9 cellular contexts compared by ENCODE assay signal in the genomic region with DNA sequence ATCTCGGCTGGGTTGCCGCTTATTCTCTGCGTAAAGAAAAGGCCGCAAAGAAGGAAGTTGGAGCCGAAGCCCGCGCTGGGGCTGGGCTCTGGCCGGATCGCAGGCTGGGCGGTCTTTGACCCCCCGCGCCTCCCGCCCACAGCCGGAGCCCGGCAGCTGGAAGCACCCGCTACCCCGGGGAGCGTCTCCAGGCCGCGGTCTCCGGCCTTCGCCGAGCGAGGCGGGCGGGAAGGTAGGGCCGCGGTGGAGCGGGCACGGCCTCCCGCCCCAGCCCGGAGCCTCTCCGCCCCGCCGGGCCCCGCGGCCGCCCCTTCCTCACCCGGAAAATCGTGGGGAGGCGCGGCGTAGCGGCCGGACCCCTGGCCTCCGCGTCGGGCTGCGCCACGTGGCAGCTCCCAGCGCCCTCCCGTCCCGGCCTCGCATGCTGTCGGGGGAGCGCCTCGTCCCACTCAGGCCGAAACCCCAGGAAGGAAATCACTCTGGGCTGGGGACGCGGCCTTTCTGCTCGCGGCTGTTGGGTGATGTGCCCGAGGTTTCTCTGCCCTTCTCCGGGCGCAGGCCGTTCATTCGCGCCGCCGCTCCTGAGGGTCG. TPM values are rescaled to one million over a fixed set of nuclear protein-coding genes. Genes with fewer than 3 reads are reported as not detected.
DNase-seq lines count a peak whose midpoint lies in the region; ATAC-seq, FAIRE-seq and TF ChIP-seq lines count a peak whose summit lies in the region.
"Had no signal": no experiment of that assay in that cellular context is flagged by ENCODE, and none has a peak within 500 bp of the region (broad histone marks: within the 10 kb centered on the region; RNA-seq: fewer than 3 reads in every experiment).

No MANE protein-coding gene starts in this region.

- intact Hi-C loops in HepG2 (cut with micrococcal nuclease; ENCODE audit: unreplicated experiment), result no loop called here

- H3K27ac Mint-ChIP-seq in activated naive CD4-positive, alpha-beta T cell treated with anti-CD3 and anti-CD28 coated beads, Interleukin-2, amount 50 U/mL, for 24 hours, result no peak overlapping the region
- H3K27ac Mint-ChIP-seq in activated naive CD4-positive, alpha-beta T cell treated with anti-CD3 and anti-CD28 coated beads, Interleukin-2, amount 10 ng/mL, durations not matched to agents 7 days and 5 days, result no peak overlapping the region
- H3K27ac Mint-ChIP-seq in brain, result no peak overlapping the region
- H3K27ac Mint-ChIP-seq: CD4-positive, CD25-positive, alpha-beta regulatory T cell had no signal

- H3K9me3 ChIP-seq in HepG2 (ENCODE audit: low read length) (no peaks in the 10 kb centered on the region), thoracic aorta (no peaks in the 10 kb centered on the region)

- peak overlapping the region; percentile 44 to 71 (median 60) for H3K4me3 ChIP-seq in HepG2 (replicated peaks in 1 of 3; ENCODE audit: insufficient read depth in 1 of 3, low read depth in 2 of 3, low read length in 3 of 3)
- H3K4me3 ChIP-seq in thoracic aorta, result peak overlapping the region; percentile 67

- no peak for TF ChIP-seq RAD21 in HepG2 (CRISPR knock-in tag; IDR thresholded peaks at IDR 0.05)

- 4% methylated on average over 18 of the region's 71 CpGs for WGBS in HepG2 (ENCODE audit: low lambda C conversion rate)

- no peaks in the 10 kb centered on the region for H3K79me2 ChIP-seq in HepG2 (ENCODE audit: insufficient read depth, low read length)

- peak overlapping the region; percentile 11 for H3K4me3 Mint-ChIP-seq in activated naive CD4-positive, alpha-beta T cell treated with anti-CD3 and anti-CD28 coated beads, Interleukin-2, amount 50 U/mL, for 24 hours
- no peak overlapping the region for H3K4me3 Mint-ChIP-seq in activated naive CD4-positive, alpha-beta T cell treated with anti-CD3 and anti-CD28 coated beads, Interleukin-2, amount 10 ng/mL, durations not matched to agents 7 days and 5 days
- peak overlapping the region; percentile 39 to 75 (median 64) for H3K4me3 Mint-ChIP-seq in brain

- H3K9ac ChIP-seq in HepG2 (ENCODE audit: insufficient read depth, low read depth, low read length), result peak overlapping the region; percentile 36; the same call in 1 of the 2 replicates

- H3K9me3 Mint-ChIP-seq in activated naive CD4-positive, alpha-beta T cell treated with anti-CD3 and anti-CD28 coated beads, Interleukin-2, amount 50 U/mL, for 24 hours, result peaks cover 6% of the 10 kb centered on the region
- no peaks in the 10 kb centered on the region for H3K9me3 Mint-ChIP-seq in activated naive CD4-positive, alpha-beta T cell treated with anti-CD3 and anti-CD28 coated beads, Interleukin-2, amount 10 ng/mL, durations not matched to agents 7 days and 5 days
- peaks cover 0 to 8% (median 5%) of the 10 kb centered on the region in 5 experiments for H3K9me3 Mint-ChIP-seq in brain

- no peak overlapping the region for H3K27ac ChIP-seq in HepG2 (ENCODE audit: extremely low read length, insufficient read depth, low read length)
- H3K27ac ChIP-seq in thoracic aorta, result peak overlapping the region; percentile 72 to 76

- H3K36me3 Mint-ChIP-seq in activated naive CD4-positive, alpha-beta T cell treated with anti-CD3 and anti-CD28 coated beads, Interleukin-2, amount 50 U/mL, for 24 hours, result no peaks in the 10 kb centered on the region
- H3K36me3 Mint-ChIP-seq in activated naive CD4-positive, alpha-beta T cell treated with anti-CD3 and anti-CD28 coated beads, Interleukin-2, amount 10 ng/mL, durations not matched to agents 7 days and 5 days, result peaks cover 3% of the 10 kb centered on the region
- H3K36me3 Mint-ChIP-seq in brain, result no peaks in the 10 kb centered on the region
- H3K36me3 Mint-ChIP-seq: CD4-positive, CD25-positive, alpha-beta regulatory T cell had no signal

- in situ Hi-C loops in HepG2 (cut with HindIII; ENCODE audit: extremely low pct_ligation_motif_present, low pct_unique_long_range_greater_than_20kb), result no loop called here

- no peaks in the 10 kb centered on the region for H3K36me3 ChIP-seq in HepG2 (replicated peaks in 1 of 2; ENCODE audit: control insufficient read depth in 1 of 2, insufficient read depth in 2 of 2, low read length in 2 of 2)
- H3K36me3 ChIP-seq in thoracic aorta, result no peaks in the 10 kb centered on the region

- no peak overlapping the region for H2AFZ ChIP-seq in HepG2 (ENCODE audit: low read length)

- POLR2A ChIA-PET in HepG2 (lab: Yijun Ruan, JAX), result no interaction called here

- FAIRE-seq in HepG2 (lab: Jason Lieb, UNC), result no peak

- TF ChIP-seq EP300 in HepG2 (IDR thresholded peaks at IDR 0.05; ENCODE audit: low read depth in 2 of 2, low read length in 2 of 2) (no peak), HepG2 (CRISPR knock-in tag; IDR thresholded peaks at IDR 0.05; ENCODE audit: borderline replicate concordance) (no peak)

- CTCF ChIA-PET in activated naive CD4-positive, alpha-beta T cell treated with anti-CD3 and anti-CD28 coated beads, Interleukin-2, amount 10 ng/mL, durations not matched to agents 7 days and 5 days (lab: Charles Lee), result no interaction called here
- CTCF ChIA-PET in HepG2 (lab: Yijun Ruan, JAX; ENCODE audit: low intra/inter-chr PET ratio, low total read pairs), result no interaction called here

- H3K27me3 ChIP-seq in HepG2 (ENCODE audit: control insufficient read depth in 1 of 2, insufficient read depth in 2 of 2, low read length in 2 of 2), result peaks cover 5 to 64% of the 10 kb centered on the region in 2 experiments
- peaks cover 20% of the 10 kb centered on the region for H3K27me3 ChIP-seq in thoracic aorta (replicated peaks; ENCODE audit: insufficient read depth)

- H3K27me3 Mint-ChIP-seq in activated naive CD4-positive, alpha-beta T cell treated with anti-CD3 and anti-CD28 coated beads, Interleukin-2, amount 50 U/mL, for 24 hours, result peaks cover 65% of the 10 kb centered on the region
- H3K27me3 Mint-ChIP-seq in activated naive CD4-positive, alpha-beta T cell treated with anti-CD3 and anti-CD28 coated beads, Interleukin-2, amount 10 ng/mL, durations not matched to agents 7 days and 5 days, result peaks cover 91% of the 10 kb centered on the region
- peaks cover 96% of the 10 kb centered on the region for H3K27me3 Mint-ChIP-seq in brain

- ATAC-seq in HepG2, result peak; percentile 86
- peak; percentile 22 for ATAC-seq in thoracic aorta (ENCODE audit: insufficient number of reproducible peaks, low FRiP score, low read depth)
- ATAC-seq in GM21447 (IDR thresholded peaks at IDR 0.05; ENCODE audit: unreplicated experiment), result no peak

- no peak for TF ChIP-seq POLR2A in HepG2 (IDR thresholded peaks at IDR 0.05; ENCODE audit: insufficient read depth in 1 of 2, low read depth in 2 of 2, low read length in 2 of 2)

- BruUV-seq in HepG2 (replicated peaks; lab: Mats Ljungman, UMichigan), result no TSS peak

- no peaks in the 10 kb centered on the region for H4K20me1 ChIP-seq in HepG2 (ENCODE audit: insufficient read depth, low read length)

- no peak for TF ChIP-seq CTCF in brain (conservative IDR thresholded peaks at IDR 0.05)
- no peak for TF ChIP-seq CTCF in HepG2 (CRISPR knock-in tag; IDR thresholded peaks at IDR 0.05)
- no peak for TF ChIP-seq CTCF in thoracic aorta (IDR thresholded peaks at IDR 0.05)

- DNase-seq in activated naive CD4-positive, alpha-beta T cell treated with anti-CD3 and anti-CD28 coated beads, Interleukin-2, amount 10 ng/mL, durations not matched to agents 7 days and 5 days, result no peak
- DNase-seq in HepG2 (ENCODE audit: low spot score), result no peak
- no peak for DNase-seq in thoracic aorta (ENCODE audit: low spot score)
- no peak for DNase-seq in SHP77 (lab: John Stamatoyannopoulos, UW)
- no peak for DNase-seq in T-helper 9 cell
- DNase-seq: CD4-positive, CD25-positive, alpha-beta regulatory T cell had no signal

- peaks cover 9% of the 10 kb centered on the region for H3K4me1 Mint-ChIP-seq in activated naive CD4-positive, alpha-beta T cell treated with anti-CD3 and anti-CD28 coated beads, Interleukin-2, amount 50 U/mL, for 24 hours
- H3K4me1 Mint-ChIP-seq in activated naive CD4-positive, alpha-beta T cell treated with anti-CD3 and anti-CD28 coated beads, Interleukin-2, amount 10 ng/mL, durations not matched to agents 7 days and 5 days, result peaks cover 11% of the 10 kb centered on the region
- peaks cover 12% of the 10 kb centered on the region for H3K4me1 Mint-ChIP-seq in brain

- peak overlapping the region; percentile 83 for H3K4me2 ChIP-seq in HepG2 (ENCODE audit: low read depth, low read length)

- H3K4me1 ChIP-seq in HepG2 (ENCODE audit: insufficient read depth, low read length) (peaks cover 23% of the 10 kb centered on the region), thoracic aorta (ENCODE audit: control insufficient read depth in 1 of 2, low read depth in 2 of 2) (peaks cover 8 to 26% of the 10 kb centered on the region in 2 donors)

TF ChIP-seq in HepG2, 621 proteins besides CTCF, POLR2A, EP300 and RAD21 (continues in another document):
- TF ChIP-seq ZSCAN25 (CRISPR knock-in tag; IDR thresholded peaks at IDR 0.05) (no peak), AGO2 (optimal IDR thresholded peaks at IDR 0.05; ENCODE audit: low read depth, low read length) (no peak), POGZ (CRISPR knock-in tag; IDR thresholded peaks at IDR 0.05) (0 out of 2 replicates have a peak, but pooled peaks have one; percentile 24)

RNA-seq across cellular contexts. Expression of a gene that starts 11.9 kb away (rescaled TPM):
- polyA plus RNA-seq in brain (ENCODE audit: insufficient read depth, low read depth, low replicate concordance) (7.1 TPM), HepG2 (2011; rRNA removed) (0.04 and 0.05 TPM in 2 replicates)
- total RNA-seq in HepG2 (2016; rRNA removed; fragmentation: Illumina TruSeq; extraction: Trizol) (0.04 TPM in 1 of 2 replicates, not detected in the other), thoracic aorta (10 to 100 TPM in 1 of 2 donors, 1 to 10 TPM in 1; 6.8 to 10.0 TPM)
- not detected in 2 replicates for total RNA-seq in HepG2 (2016; cell fraction: cytosol; rRNA removed; fragmentation: Illumina TruSeq; extraction: Trizol; ENCODE audit: low read depth)
- not detected in 2 replicates for total RNA-seq in HepG2 (2016; cell fraction: insoluble cytoplasmic fraction; rRNA removed; fragmentation: Illumina TruSeq; extraction: Trizol)
- 0.06 TPM in 1 of 2 replicates, not detected in the other for total RNA-seq in HepG2 (2016; cell fraction: membrane; rRNA removed; fragmentation: Illumina TruSeq; extraction: Trizol)
- total RNA-seq in HepG2 (2016; cell fraction: nucleus; rRNA removed; fragmentation: Illumina TruSeq; extraction: Trizol), result not detected in 2 replicates
- 0.05 and 0.07 TPM in 2 replicates for polyA plus RNA-seq in HepG2 (2011; cell fraction: cytosol; rRNA removed)
- 0.06 TPM in 1 of 2 replicates, not detected in the other for polyA plus RNA-seq in HepG2 (2011; cell fraction: nucleus; rRNA removed)
- polyA plus RNA-seq in HepG2 (2012), result not detected in 2 replicates
- polyA plus RNA-seq in HepG2 (2016; cell fraction: cytosol; fragmentation: Illumina TruSeq; extraction: Trizol; ENCODE audit: low read depth), result not detected in 2 replicates
- 0.13 TPM in 1 of 2 replicates, not detected in the other for polyA plus RNA-seq in HepG2 (2016; cell fraction: insoluble cytoplasmic fraction; fragmentation: Illumina TruSeq; extraction: Trizol; ENCODE audit: low read depth)
- not detected in 2 replicates for polyA plus RNA-seq in HepG2 (2016; cell fraction: membrane; fragmentation: Illumina TruSeq; extraction: Trizol; ENCODE audit: low read depth)
- polyA plus RNA-seq in HepG2 (2016; cell fraction: nucleus; fragmentation: Illumina TruSeq; extraction: Trizol; ENCODE audit: insufficient read depth, low read depth), result not detected in 2 replicates
- 0.06 and 0.14 TPM in 2 replicates for polyA minus RNA-seq in HepG2 (2011; rRNA and poly(A)+ RNA removed; ENCODE audit: low replicate concordance)
- not detected in 2 replicates for polyA minus RNA-seq in HepG2 (2011; cell fraction: cytosol; rRNA and poly(A)+ RNA removed)
- not detected in 2 replicates for polyA minus RNA-seq in HepG2 (2011; cell fraction: nucleus; rRNA and poly(A)+ RNA removed)
- total RNA-seq: CD4-positive, CD25-positive, alpha-beta regulatory T cell had no signal
